13 cellular contexts compared by ENCODE assay signal in genomic region chr1:12179638-12180121, GRCh38. TPM values are rescaled to one million over a fixed set of nuclear protein-coding genes. Genes with fewer than 3 reads are reported as not detected.
DNase-seq lines count a peak whose midpoint lies in the region; ATAC-seq and TF ChIP-seq lines count a peak whose summit lies in the region.
"Had no signal": no experiment of that assay in that cellular context is flagged by ENCODE, and none has a peak within 500 bp of the region (broad histone marks: within the 10 kb centered on the region; RNA-seq: fewer than 3 reads in every experiment).

No MANE protein-coding gene starts in this region.

- H3K9me3 ChIP-seq in DND-41 (ENCODE audit: insufficient read depth, low read length, severe bottlenecking) (no peaks in the 10 kb centered on the region), gastroesophageal sphincter (no peaks in the 10 kb centered on the region), skeletal muscle tissue (ENCODE audit: control insufficient read depth in 3 of 3, low read length in 3 of 3) (no peaks in the 10 kb centered on the region), PC-3 (ENCODE audit: low read length) (no peaks in the 10 kb centered on the region)
- H3K9me3 ChIP-seq: SK-N-SH had no signal

- H3K4me2 ChIP-seq in DND-41 (ENCODE audit: insufficient read depth, low read length) (peak overlapping the region; percentile 64), PC-3 (ENCODE audit: low read length) (no peak overlapping the region), GM23338 (no peak overlapping the region)
- H3K4me2 ChIP-seq: SK-N-SH had no signal

- H4K20me1 ChIP-seq in DND-41 (ENCODE audit: insufficient read depth, low read length) (peaks cover 13% of the 10 kb centered on the region), PC-3 (ENCODE audit: low read length) (no peaks in the 10 kb centered on the region), GM23338 (replicated peaks; ENCODE audit: insufficient read depth) (no peaks in the 10 kb centered on the region)

- no peaks in the 10 kb centered on the region for H3K27me3 Mint-ChIP-seq in activated CD4-positive, alpha-beta memory T cell treated with anti-CD3 and anti-CD28 coated beads, Interleukin-2, amount 10 ng/mL, durations not matched to agents 7 days and 5 days
- H3K27me3 Mint-ChIP-seq in GM23338 (ENCODE audit: insufficient read depth, low read depth, poor library complexity), result peaks cover 18% of the 10 kb centered on the region

- H3K27ac ChIP-seq in DND-41 (ENCODE audit: low read length), result no peak overlapping the region
- H3K27ac ChIP-seq in gastroesophageal sphincter, result peak overlapping the region in 3 of 4 donors; percentile 64 to 80 (median 76)
- peak overlapping the region; percentile 84 for H3K27ac ChIP-seq in skeletal muscle tissue (ENCODE audit: low read depth, low read length)
- H3K27ac ChIP-seq in PC-3 (ENCODE audit: low read length), result no peak overlapping the region
- no peak overlapping the region for H3K27ac ChIP-seq in GM23338 (ENCODE audit: low read depth)

- H3K4me3 ChIP-seq in DND-41 (ENCODE audit: low read depth in 1 of 2, low read length in 2 of 2), result peak overlapping the region in 1 of 2 experiments; percentile 45; a peak in 1 of 4 replicates
- H3K4me3 ChIP-seq in gastroesophageal sphincter, result no peak overlapping the region
- no peak overlapping the region for H3K4me3 ChIP-seq in skeletal muscle tissue (ENCODE audit: low read length in 3 of 3)
- H3K4me3 ChIP-seq in PC-3 (ENCODE audit: low read length), result no peak overlapping the region
- no peak overlapping the region for H3K4me3 ChIP-seq in GM23338

- intact Hi-C loops in PC-3 (cut with micrococcal nuclease), result no loop called here

- no peak for ATAC-seq in DND-41 (ENCODE audit: insufficient read depth, low read depth)
- no peak for ATAC-seq in gastroesophageal sphincter
- no peak for ATAC-seq in PC-3
- ATAC-seq in GM23338, result no peak

- no peaks in the 10 kb centered on the region for H3K9me2 ChIP-seq in PC-3 (replicated peaks; ENCODE audit: low read length)
- no peaks in the 10 kb centered on the region for H3K9me2 ChIP-seq in GM23338 (ENCODE audit: insufficient read depth)
- H3K9me2 ChIP-seq: SK-N-SH had no signal

- peak overlapping the region; percentile 68 for H3K4me3 Mint-ChIP-seq in activated CD4-positive, alpha-beta memory T cell treated with anti-CD3 and anti-CD28 coated beads, Interleukin-2, amount 10 ng/mL, durations not matched to agents 7 days and 5 days
- no peak overlapping the region for H3K4me3 Mint-ChIP-seq in GM23338
- H3K4me3 Mint-ChIP-seq: brain, type B pancreatic cell had no signal

- TF ChIP-seq POLR2A in gastroesophageal sphincter (IDR thresholded peaks at IDR 0.05), result no peak

- H3K9me3 Mint-ChIP-seq in activated CD4-positive, alpha-beta memory T cell treated with anti-CD3 and anti-CD28 coated beads, Interleukin-2, amount 10 ng/mL, durations not matched to agents 7 days and 5 days, result no peaks in the 10 kb centered on the region
- H3K9me3 Mint-ChIP-seq in GM23338, result peaks cover 8% of the 10 kb centered on the region
- H3K9me3 Mint-ChIP-seq: type B pancreatic cell had no signal

- TF ChIP-seq EP300 in gastroesophageal sphincter (IDR thresholded peaks at IDR 0.05), result no peak

- H3K4me1 Mint-ChIP-seq in activated CD4-positive, alpha-beta memory T cell treated with anti-CD3 and anti-CD28 coated beads, Interleukin-2, amount 10 ng/mL, durations not matched to agents 7 days and 5 days, result peaks cover 81% of the 10 kb centered on the region
- H3K4me1 Mint-ChIP-seq in GM23338, result peaks cover 27% of the 10 kb centered on the region

- in situ Hi-C loops in G401 (cut with HindIII; ENCODE audit: low sequenced_read_pairs), result loop anchor here (5.0 kb wide), 1 partner anchor 72 kb away; no protein-coding TSS in a partner anchor

- TF ChIP-seq CTCF in DND-41 (IDR thresholded peaks at IDR 0.05; ENCODE audit: borderline replicate concordance, extremely low read depth, low read length, poor library complexity, severe bottlenecking) (no peak), gastroesophageal sphincter (IDR thresholded peaks at IDR 0.05) (no peak), PC-3 (conservative IDR thresholded peaks at IDR 0.05; ENCODE audit: low read depth, low read length) (no peak), GM23338 (conservative IDR thresholded peaks at IDR 0.05; ENCODE audit: low read depth in 2 of 2) (no peak)

- H3K4me1 ChIP-seq in DND-41 (ENCODE audit: insufficient read depth, low read length), result peaks cover 25% of the 10 kb centered on the region
- peaks cover 0 to 94% (median 17%) of the 10 kb centered on the region in 3 donors for H3K4me1 ChIP-seq in gastroesophageal sphincter
- peaks cover 53 to 82% (median 81%) of the 10 kb centered on the region in 3 donors for H3K4me1 ChIP-seq in skeletal muscle tissue (ENCODE audit: control insufficient read depth in 3 of 3, insufficient read depth in 3 of 3, low read length in 3 of 3)
- peaks cover 3% of the 10 kb centered on the region; the same call in 1 of the 2 replicates for H3K4me1 ChIP-seq in PC-3 (ENCODE audit: insufficient read depth, low read length)
- peaks cover 15% of the 10 kb centered on the region; the same call in 1 of the 2 replicates for H3K4me1 ChIP-seq in GM23338 (ENCODE audit: insufficient read depth)

- H3K36me3 ChIP-seq in DND-41 (ENCODE audit: insufficient read depth, low read length) (no peaks in the 10 kb centered on the region), gastroesophageal sphincter (no peaks in the 10 kb centered on the region), skeletal muscle tissue (ENCODE audit: control insufficient read depth in 3 of 3, insufficient read depth in 3 of 3, low read length in 3 of 3) (no peaks in the 10 kb centered on the region), PC-3 (ENCODE audit: low read depth, low read length) (no peaks in the 10 kb centered on the region), GM23338 (ENCODE audit: insufficient read depth) (no peaks in the 10 kb centered on the region)

- H3F3A ChIP-seq in PC-3 (ENCODE audit: low read length, unreplicated experiment) (no peaks in the 10 kb centered on the region), GM23338 (replicated peaks; ENCODE audit: low read depth) (no peaks in the 10 kb centered on the region)

- CTCF ChIA-PET in activated CD4-positive, alpha-beta memory T cell treated with anti-CD3 and anti-CD28 coated beads, Interleukin-2, amount 10 ng/mL, durations not matched to agents 7 days and 5 days (lab: Charles Lee), result interaction anchor here (2.4 to 7.7 kb wide), 2 partner anchors 18 to 54 kb away, joined by 20 to 85 read pairs; no protein-coding TSS in a partner anchor
- CTCF ChIA-PET in PC-3 (lab: Charles Lee), result no interaction called here

- 98% methylated on average over 6 of the region's 9 CpGs; no CpG with 5 or more reads in 1 of the 2 donors for WGBS in gastroesophageal sphincter (ENCODE audit: low coverage in 1 of 2), 2 donors

- POLR2A ChIA-PET in activated CD4-positive, alpha-beta memory T cell treated with anti-CD3 and anti-CD28 coated beads, Interleukin-2, amount 10 ng/mL, durations not matched to agents 7 days and 5 days (lab: Charles Lee), result interaction anchor here (0.9 to 27.5 kb wide), 7 partner anchors 11 to 272 kb away, joined by 3 to 918 read pairs (median 13); partner anchors contain the start of gene TNFRSF1B
- POLR2A ChIA-PET in PC-3 (lab: Charles Lee; ENCODE audit: unreplicated experiment), result no interaction called here

- peaks cover 78% of the 10 kb centered on the region for H3K36me3 Mint-ChIP-seq in activated CD4-positive, alpha-beta memory T cell treated with anti-CD3 and anti-CD28 coated beads, Interleukin-2, amount 10 ng/mL, durations not matched to agents 7 days and 5 days (ENCODE audit: low read depth)
- H3K36me3 Mint-ChIP-seq in GM23338 (ENCODE audit: low read depth), result peaks cover 4% of the 10 kb centered on the region; the same call in 2 of the 3 replicates
- H3K36me3 Mint-ChIP-seq: brain, type B pancreatic cell had no signal

- no TSS peak for BruUV-seq in PC-3 (replicated peaks; lab: Mats Ljungman, UMichigan)

- H3K9ac ChIP-seq in DND-41 (ENCODE audit: low read depth, low read length), result no peak overlapping the region
- peak overlapping the region in 1 of 3 donors; percentile 54 for H3K9ac ChIP-seq in skeletal muscle tissue (ENCODE audit: low read depth in 1 of 3, low read length in 3 of 3)
- H3K9ac ChIP-seq in PC-3 (ENCODE audit: low read length), result no peak overlapping the region
- H3K9ac ChIP-seq: SK-N-SH had no signal

- H3K79me2 ChIP-seq in DND-41 (ENCODE audit: insufficient read depth, low read length), result no peaks in the 10 kb centered on the region
- no peaks in the 10 kb centered on the region for H3K79me2 ChIP-seq in PC-3 (ENCODE audit: low read length)
- no peaks in the 10 kb centered on the region for H3K79me2 ChIP-seq in GM23338 (replicated peaks; ENCODE audit: insufficient read depth)

- H3K27me3 ChIP-seq in DND-41 (ENCODE audit: insufficient read depth, low read length, poor library complexity), result peaks cover 14% of the 10 kb centered on the region
- peaks cover 37% of the 10 kb centered on the region for H3K27me3 ChIP-seq in gastroesophageal sphincter
- no peaks in the 10 kb centered on the region for H3K27me3 ChIP-seq in skeletal muscle tissue (ENCODE audit: control insufficient read depth in 3 of 3, insufficient read depth in 3 of 3, low read length in 3 of 3)
- no peaks in the 10 kb centered on the region for H3K27me3 ChIP-seq in PC-3 (ENCODE audit: low read length)
- no peaks in the 10 kb centered on the region for H3K27me3 ChIP-seq in GM23338 (ENCODE audit: insufficient read depth)

- H2AFZ ChIP-seq in DND-41 (ENCODE audit: low read depth, low read length) (no peak overlapping the region), PC-3 (ENCODE audit: low read length) (no peak overlapping the region), GM23338 (no peak overlapping the region)

- DNase-seq in DND-41 (no peak), G401 (ENCODE audit: low spot score) (no peak), PC-3 (no peak), GM23338 (ENCODE audit: low spot score) (no peak)
- DNase-seq in activated CD4-positive, alpha-beta memory T cell treated with anti-CD3 and anti-CD28 coated beads, Interleukin-2, amount 10 ng/mL, durations not matched to agents 7 days and 5 days, result no peak
- DNase-seq: DMS 273 treated with DMSO at 0.1 percent for 48 hours, NCI-H1092, NCI-H774, SK-N-SH had no signal

- H3K27ac Mint-ChIP-seq in activated CD4-positive, alpha-beta memory T cell treated with anti-CD3 and anti-CD28 coated beads, Interleukin-2, amount 10 ng/mL, durations not matched to agents 7 days and 5 days, result peak overlapping the region; percentile 94
- no peak overlapping the region for H3K27ac Mint-ChIP-seq in GM23338
- H3K27ac Mint-ChIP-seq: type B pancreatic cell had no signal

RNA-seq across cellular contexts. Expression of gene TNFRSF1B, which starts 12.9 kb away (rescaled TPM):
- total RNA-seq in activated CD4-positive, alpha-beta memory T cell treated with anti-CD3 and anti-CD28 coated beads, Interleukin-2, amount 10 ng/mL, durations not matched to agents 7 days and 5 days, result 100 to 1,000 TPM; 434 to 447 TPM
- total RNA-seq in gastroesophageal sphincter, result 10 to 100 TPM; 10.9 to 34.9 (median 31.0) TPM
- 9.9 TPM for total RNA-seq in skeletal muscle tissue
- not detected in 2 replicates for total RNA-seq in G401 (2014; rRNA removed; shearing (Covaris generic))
- total RNA-seq in PC-3 (2014; rRNA removed), result 0.29 and 1.3 TPM in 2 replicates
- total RNA-seq in GM23338 (2014; rRNA removed; shearing (Covaris generic)), result 1.8 and 4.1 TPM in 2 replicates
- 0.68 and 0.91 TPM in 2 replicates for polyA plus RNA-seq in GM23338 (2016; fragmentation: Nextera tagmentation; extraction: Ambion mirVana)

RNA-seq across cellular contexts. Expression of gene VPS13D, which starts 50.1 kb away (rescaled TPM):
- 10 to 100 TPM; 28.1 to 31.4 TPM for total RNA-seq in activated CD4-positive, alpha-beta memory T cell treated with anti-CD3 and anti-CD28 coated beads, Interleukin-2, amount 10 ng/mL, durations not matched to agents 7 days and 5 days
- total RNA-seq in gastroesophageal sphincter (10 to 100 TPM; 62.3 to 95.5 (median 81.5) TPM), skeletal muscle tissue (40.2 TPM), PC-3 (2014; rRNA removed) (30.7 and 43.6 TPM in 2 replicates)
- total RNA-seq in G401 (2014; rRNA removed; shearing (Covaris generic)), result 10.0 and 11.4 TPM in 2 replicates
- total RNA-seq in GM23338 (2014; rRNA removed; shearing (Covaris generic)), result 34.7 and 34.9 TPM in 2 replicates
- polyA plus RNA-seq in GM23338 (2016; fragmentation: Nextera tagmentation; extraction: Ambion mirVana), result 7.5 and 10.7 TPM in 2 replicates

Comparison
In these comparisons a context has a peak if more than half of its experiments do, and no peak if none do; other contexts are left out.
1. H3K27ac ChIP-seq: peak in gastroesophageal sphincter (3 of 4) and skeletal muscle tissue (single experiment); none in DND-41 (single experiment), PC-3 (single experiment) and GM23338 (single experiment).
2. RNA of gene TNFRSF1B, which starts 12.9 kb away (total RNA-seq): 434 to 447 TPM in activated CD4-positive, alpha-beta memory T cell treated with anti-CD3 and anti-CD28 coated beads, Interleukin-2, amount 10 ng/mL, durations not matched to agents 7 days and 5 days; 10.9 to 34.9 TPM in gastroesophageal sphincter, 9.9 TPM in skeletal muscle tissue (single experiment), 1.8 to 4.1 TPM in GM23338, 0.29 to 1.3 TPM in PC-3 and not detected in G401; every median in the first group is over 10 times any median in the second.